Comparison of ENCODE assay signal across 8 cellular contexts in genomic region chr11:117199061-117199915, GRCh38. TPM values are rescaled to one million over a fixed set of nuclear protein-coding genes. Genes with fewer than 3 reads are reported as not detected.
A peak's percentile ranks its signal among the peaks of the same experiment; 100 is the strongest.
DNase-seq lines count a peak whose midpoint lies in the region; ATAC-seq and TF ChIP-seq lines count a peak whose summit lies in the region.

TAGLN (plus strand) TSS chr11:117199370; CDS start chr11:117203014, 3,644 bp downstream.

- DNase-seq in AG08395 (ENCODE audit: low spot score): peak; percentile 96
- DNase-seq in RWPE2 (ENCODE audit: low spot score): peak; percentile 82
- DNase-seq in foreskin fibroblast: peak; percentile 76 to 89
- peak; percentile 84 for DNase-seq in neural progenitor cell (ENCODE audit: low spot score)
- DNase-seq in HuH-7 (ENCODE audit: low spot score): no peak
- DNase-seq in NCI-H2227 (lab: John Stamatoyannopoulos, UW; ENCODE audit: unreplicated experiment): no peak
- DNase-seq in stimulated activated CD4-positive, alpha-beta T cell treated with anti-CD3 and anti-CD28 coated beads, Interleukin-2, amount 100 ng/mL, for 24 hours: no peak
- DNase-seq in activated naive CD8-positive, alpha-beta T cell treated with anti-CD3 and anti-CD28 coated beads for 36 hours: no peak

- H3K4me1 ChIP-seq in RWPE2 (ENCODE audit: insufficient read depth, poor library complexity, severe bottlenecking): peaks cover 4% of the 10 kb centered on the region
- H3K4me1 ChIP-seq in neural progenitor cell: peaks cover 27% of the 10 kb centered on the region

- peak within 1 kb of the TSS; percentile 8 for H3K4me3 ChIP-seq in RWPE2 (ENCODE audit: severe bottlenecking)
- peak within 1 kb of the TSS; percentile 44 to 73 for H3K4me3 ChIP-seq in foreskin fibroblast (ENCODE audit: low read depth in 1 of 2, low read length in 2 of 2)
- H3K4me3 ChIP-seq in neural progenitor cell: peak within 1 kb of the TSS; percentile 42

- no peaks in the 10 kb centered on the region for H3K9me3 Mint-ChIP-seq in neural progenitor cell
- H3K9me3 Mint-ChIP-seq in activated naive CD8-positive, alpha-beta T cell treated with anti-CD3 and anti-CD28 coated beads for 36 hours: no peaks in the 10 kb centered on the region

- peaks cover 39% of the 10 kb centered on the region for H3K4me1 Mint-ChIP-seq in neural progenitor cell
- H3K4me1 Mint-ChIP-seq in activated naive CD8-positive, alpha-beta T cell treated with anti-CD3 and anti-CD28 coated beads for 36 hours: no peaks in the 10 kb centered on the region

- peaks cover 2% of the 10 kb centered on the region for H3K27me3 Mint-ChIP-seq in neural progenitor cell (ENCODE audit: insufficient read depth, low read depth)
- no peaks in the 10 kb centered on the region for H3K27me3 Mint-ChIP-seq in activated naive CD8-positive, alpha-beta T cell treated with anti-CD3 and anti-CD28 coated beads for 36 hours

- H3K9ac ChIP-seq in neural progenitor cell: no peak within 1 kb of the TSS

- no peak for TF ChIP-seq CTCF in RWPE2 (IDR thresholded peaks at IDR 0.05; ENCODE audit: poor library complexity, severe bottlenecking)
- TF ChIP-seq CTCF in foreskin fibroblast (IDR thresholded peaks at IDR 0.05; ENCODE audit: low read depth, low read length): no peak
- TF ChIP-seq CTCF in neural progenitor cell (IDR thresholded peaks at IDR 0.05): no peak

- peak within 1 kb of the TSS; percentile 45 for H2AFZ ChIP-seq in neural progenitor cell (replicated peaks)

- peak; percentile 88 for ATAC-seq in RWPE2 (ENCODE audit: low read depth)

- H3K27me3 ChIP-seq in RWPE2 (ENCODE audit: insufficient read depth, poor library complexity, severe bottlenecking): no peaks in the 10 kb centered on the region
- no peaks in the 10 kb centered on the region for H3K27me3 ChIP-seq in neural progenitor cell

- H3K27ac ChIP-seq in RWPE2 (ENCODE audit: poor library complexity, severe bottlenecking) (peak within 1 kb of the TSS; percentile 51), neural progenitor cell (peak within 1 kb of the TSS; percentile 2)

- H3K27ac Mint-ChIP-seq in neural progenitor cell: peak within 1 kb of the TSS; percentile 91
- no peak within 1 kb of the TSS for H3K27ac Mint-ChIP-seq in activated naive CD8-positive, alpha-beta T cell treated with anti-CD3 and anti-CD28 coated beads for 36 hours

- peaks cover 26% of the 10 kb centered on the region for H3F3A ChIP-seq in neural progenitor cell (ENCODE audit: low read depth)

- H3K9me3 ChIP-seq in RWPE2 (ENCODE audit: severe bottlenecking) (no peaks in the 10 kb centered on the region), neural progenitor cell (ENCODE audit: low read depth) (no peaks in the 10 kb centered on the region)

- no peaks in the 10 kb centered on the region for H3K79me2 ChIP-seq in neural progenitor cell (ENCODE audit: low read depth)

- H4K20me1 ChIP-seq in neural progenitor cell (ENCODE audit: low read depth): no peaks in the 10 kb centered on the region

- peak within 1 kb of the TSS; percentile 78 for H3K4me3 Mint-ChIP-seq in neural progenitor cell
- no peak within 1 kb of the TSS for H3K4me3 Mint-ChIP-seq in activated naive CD8-positive, alpha-beta T cell treated with anti-CD3 and anti-CD28 coated beads for 36 hours

- H3K36me3 ChIP-seq in RWPE2 (ENCODE audit: low read depth) (no peaks in the 10 kb centered on the region), neural progenitor cell (no peaks in the 10 kb centered on the region)

- H3K36me3 Mint-ChIP-seq in neural progenitor cell: peaks cover 14% of the 10 kb centered on the region
- H3K36me3 Mint-ChIP-seq in activated naive CD8-positive, alpha-beta T cell treated with anti-CD3 and anti-CD28 coated beads for 36 hours: peaks cover 6% of the 10 kb centered on the region

- H3K4me2 ChIP-seq in neural progenitor cell: peak within 1 kb of the TSS; percentile 68

RNA-seq across cellular contexts. Expression of gene TAGLN, which starts in this region (rescaled TPM):
- total RNA-seq in neural progenitor cell (ENCODE audit: low replicate concordance): 24.5 and 34.0 TPM in 2 replicates
- 1 to 10 TPM; 2.0 TPM for total RNA-seq in activated naive CD8-positive, alpha-beta T cell treated with anti-CD3 and anti-CD28 coated beads for 36 hours

Comparison
In these comparisons a context has a peak if more than half of its experiments do, and no peak if none do; other contexts are left out.
1. DNase-seq: peak in AG08395 (single experiment), RWPE2 (single experiment), foreskin fibroblast (2 of 2) and neural progenitor cell (single experiment); none in HuH-7 (single experiment), NCI-H2227 (single experiment), stimulated activated CD4-positive, alpha-beta T cell treated with anti-CD3 and anti-CD28 coated beads, Interleukin-2, amount 100 ng/mL, for 24 hours (0 of 2) and activated naive CD8-positive, alpha-beta T cell treated with anti-CD3 and anti-CD28 coated beads for 36 hours (single experiment).
2. H3K4me3 ChIP-seq: peak in every context shown above with its lines; median percentile 58 in foreskin fibroblast; 42 in neural progenitor cell; 8 in RWPE2.